In the genomic region with DNA sequence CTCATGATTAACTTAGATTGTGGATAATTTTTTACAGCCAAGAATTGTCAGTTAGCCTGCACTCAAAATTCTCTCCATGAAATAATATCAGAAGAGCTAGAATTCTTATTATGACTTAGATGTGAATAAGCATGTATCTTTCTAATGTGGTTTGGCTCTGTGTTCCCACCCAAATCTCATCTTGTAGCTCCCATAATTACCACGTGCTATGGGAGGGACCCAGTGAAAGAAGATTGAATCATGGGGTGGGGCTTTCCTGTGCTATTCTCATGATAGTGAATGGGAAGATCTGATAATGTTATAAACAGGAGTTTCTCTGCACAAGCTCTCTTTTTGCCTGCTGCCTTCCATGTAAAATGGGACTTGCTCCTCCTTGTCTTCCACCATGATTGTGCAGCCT, we compare ENCODE assay signal across 19 cellular contexts.
DNase-seq lines count a peak whose midpoint lies in the region; ATAC-seq and TF ChIP-seq lines count a peak whose summit lies in the region.
"Had no signal": no experiment of that assay in that cellular context is flagged by ENCODE, and none has a peak within 500 bp of the region (broad histone marks: within the 10 kb centered on the region; RNA-seq: fewer than 3 reads in every experiment).

No MANE protein-coding gene starts in this region.

- ATAC-seq in RWPE2 (ENCODE audit: low read depth): 0 out of 3 replicates have a peak, but pooled peaks have one; percentile 41
- ATAC-seq: A549, K562 had no signal

- no peak overlapping the region for H3K9ac ChIP-seq in fibroblast of lung (ENCODE audit: insufficient read depth, low read length)

- no peaks in the 10 kb centered on the region for H3K4me1 ChIP-seq in RWPE2 (ENCODE audit: insufficient read depth, poor library complexity, severe bottlenecking)
- no peaks in the 10 kb centered on the region for H3K4me1 ChIP-seq in fibroblast of lung (ENCODE audit: control insufficient read depth, extremely low read depth, insufficient read depth, low read length)
- H3K4me1 ChIP-seq: A549, Caco-2 had no signal

- no peak overlapping the region for H3K4me2 ChIP-seq in fibroblast of lung (ENCODE audit: extremely low read depth, insufficient read depth, low read length)
- H3K4me2 ChIP-seq: A549 had no signal

- DNase-seq in HT1080 (ENCODE audit: low read depth): peak; percentile 40
- DNase-seq in RWPE2 (ENCODE audit: low spot score): no peak
- DNase-seq in fibroblast of lung (ENCODE audit: low read depth in 2 of 2): peak; percentile 8 to 9
- DNase-seq in stromal cell of bone marrow (ENCODE audit: low read depth): peak; percentile 26
- no peak for DNase-seq in NCI-H1694 treated with DMSO at 0.1 percent for 48 hours (lab: John Stamatoyannopoulos, UW)
- DNase-seq in ecto neural progenitor cell (ENCODE audit: low spot score): no peak
- no peak for DNase-seq in DMS 273 (lab: John Stamatoyannopoulos, UW; ENCODE audit: unreplicated experiment)
- DNase-seq: AML-193; Caco-2; CD4-positive, alpha-beta T cell; DMS153; DMS79; GDM1; H9; IMR-90 had no signal

- H3K4me3 ChIP-seq in RWPE2 (ENCODE audit: severe bottlenecking) (no peak overlapping the region), fibroblast of lung (replicated peaks in 1 of 4; ENCODE audit: control extremely low read depth in 1 of 4, insufficient read depth in 1 of 4, low read depth in 3 of 4, low read length in 4 of 4) (no peak overlapping the region)
- H3K4me3 ChIP-seq: A549, K562 had no signal

- H4K20me1 ChIP-seq in fibroblast of lung (ENCODE audit: control insufficient read depth, extremely low read depth, insufficient read depth, low read length): no peaks in the 10 kb centered on the region

- TF ChIP-seq CTCF in RWPE2 (IDR thresholded peaks at IDR 0.05; ENCODE audit: poor library complexity, severe bottlenecking) (no peak), fibroblast of lung (conservative IDR thresholded peaks at IDR 0.05 in 1 of 2, IDR thresholded peaks at IDR 0.05 in 1 of 2; ENCODE audit: low read depth in 1 of 2, low read length in 2 of 2) (no peak)

- no peaks in the 10 kb centered on the region for H3K79me2 ChIP-seq in fibroblast of lung (ENCODE audit: control insufficient read depth, insufficient read depth, low read length)

- H2AFZ ChIP-seq in fibroblast of lung (ENCODE audit: low read length): no peak overlapping the region

- peaks cover 6% of the 10 kb centered on the region for H3K27me3 ChIP-seq in RWPE2 (ENCODE audit: insufficient read depth, poor library complexity, severe bottlenecking)
- no peaks in the 10 kb centered on the region for H3K27me3 ChIP-seq in fibroblast of lung (ENCODE audit: control insufficient read depth, insufficient read depth, low read length)

- no peaks in the 10 kb centered on the region for H3K36me3 ChIP-seq in RWPE2 (ENCODE audit: low read depth)
- no peaks in the 10 kb centered on the region for H3K36me3 ChIP-seq in fibroblast of lung (ENCODE audit: control insufficient read depth, insufficient read depth, low read length)

- H3K9me3 ChIP-seq in RWPE2 (ENCODE audit: severe bottlenecking) (no peaks in the 10 kb centered on the region), fibroblast of lung (ENCODE audit: control insufficient read depth, insufficient read depth, low read depth, low read length) (no peaks in the 10 kb centered on the region)
- H3K9me3 ChIP-seq: A549, Caco-2 had no signal

- H3K27ac ChIP-seq in RWPE2 (ENCODE audit: poor library complexity, severe bottlenecking): no peak overlapping the region
- H3K27ac ChIP-seq in fibroblast of lung (ENCODE audit: insufficient read depth, low read length): no peak overlapping the region
- H3K27ac ChIP-seq: A549, C4-2B, HL-60 had no signal

Comparison
In these comparisons a context has a peak if more than half of its experiments do, and no peak if none do; other contexts are left out.
1. DNase-seq: peak in HT1080 (single experiment), fibroblast of lung (2 of 2) and stromal cell of bone marrow (single experiment); none in RWPE2 (single experiment), NCI-H1694 treated with DMSO at 0.1 percent for 48 hours (single experiment), ecto neural progenitor cell (single experiment) and DMS 273 (single experiment).